ENCODE assay signal across 8 cellular contexts in genomic region chr21:33362044-33362555, GRCh38. TPM values are rescaled to one million over a fixed set of nuclear protein-coding genes. Genes with fewer than 3 reads are reported as not detected.
A peak's percentile ranks its signal among the peaks of the same experiment; 100 is the strongest.
DNase-seq lines count a peak whose midpoint lies in the region; ATAC-seq and TF ChIP-seq lines count a peak whose summit lies in the region.

No MANE protein-coding gene starts in this region.

- intact Hi-C loops in activated T-helper 1 cell treated with anti-CD3 and anti-CD28 coated beads, Interleukin-12 subunit alpha, Interleukin-12 subunit beta, Interleukin-2, Interleukin-4 antibody, amounts not matched to agents 30 ng/mL and 10 ng/mL and 1 ng/mL, durations not matched to agents 14 hours and 24 hours and 36 hours (cut with micrococcal nuclease) = no loop called here

- H3K4me1 Mint-ChIP-seq in activated T-helper 1 cell treated with anti-CD3 and anti-CD28 coated beads, Interleukin-12 subunit alpha, Interleukin-12 subunit beta, Interleukin-2, Interleukin-4 antibody, amounts not matched to agents 30 ng/mL and 10 ng/mL and 1 ng/mL, durations not matched to agents 14 hours and 24 hours and 36 hours (ENCODE audit: low read depth) = peaks cover 21% of the 10 kb centered on the region

- no peaks in the 10 kb centered on the region for H3K27me3 ChIP-seq in NT2/D1 (ENCODE audit: insufficient read depth, insufficient read length)

- peak; percentile 42 for DNase-seq in Ammon's horn (ENCODE audit: low spot score)
- peak; percentile 66 for DNase-seq in NT2/D1 (ENCODE audit: low read depth, low spot score)
- peak; percentile 55 for DNase-seq in activated T-helper 1 cell treated with anti-CD3 and anti-CD28 coated beads, Interleukin-12 subunit alpha, Interleukin-12 subunit beta, Interleukin-2, Interleukin-4 antibody, amounts not matched to agents 30 ng/mL and 10 ng/mL and 1 ng/mL, durations not matched to agents 14 hours and 24 hours and 36 hours (ENCODE audit: low spot score)
- peak; percentile 92 for DNase-seq in iPS DF 19.7 (ENCODE audit: low read depth, low spot score)
- DNase-seq in stimulated activated CD4-positive, alpha-beta T cell treated with anti-CD3 and anti-CD28 coated beads, Interleukin-2, amount 100 ng/mL, for 24 hours = peak; percentile 32 to 55
- DNase-seq in dedifferentiated amniotic fluid mesenchymal stem cell (ENCODE audit: extremely low spot score) = no peak
- DNase-seq in GM10248 (ENCODE audit: extremely low spot score) = no peak

- no peak for TF ChIP-seq CTCF in GM10248 (IDR thresholded peaks at IDR 0.05; ENCODE audit: control extremely low read depth, extremely low read depth, low read depth, missing control alignments)

- peak; percentile 47 for ATAC-seq in HG02885 (IDR thresholded peaks at IDR 0.05; ENCODE audit: poor library complexity, unreplicated experiment)

- POLR2A ChIA-PET in GM10248 (lab: Yijun Ruan, JAX) = interaction anchor here (0.6 to 2.0 kb wide), 6 partner anchors 18 to 711 kb away, joined by 4 to 12 read pairs (median 7); partner anchors contain the start of genes IFNGR2, MRPS6 and SLC5A3

- peaks cover 15% of the 10 kb centered on the region for H3K36me3 ChIP-seq in NT2/D1 (ENCODE audit: insufficient read depth, insufficient read length, low read length)

- H3K4me3 ChIP-seq in NT2/D1 (ENCODE audit: insufficient read length, low read depth) = no peak overlapping the region

- H3K27me3 Mint-ChIP-seq in activated T-helper 1 cell treated with anti-CD3 and anti-CD28 coated beads, Interleukin-12 subunit alpha, Interleukin-12 subunit beta, Interleukin-2, Interleukin-4 antibody, amounts not matched to agents 30 ng/mL and 10 ng/mL and 1 ng/mL, durations not matched to agents 14 hours and 24 hours and 36 hours (ENCODE audit: insufficient read depth) = no peaks in the 10 kb centered on the region

- H3K27ac Mint-ChIP-seq in activated T-helper 1 cell treated with anti-CD3 and anti-CD28 coated beads, Interleukin-12 subunit alpha, Interleukin-12 subunit beta, Interleukin-2, Interleukin-4 antibody, amounts not matched to agents 30 ng/mL and 10 ng/mL and 1 ng/mL, durations not matched to agents 14 hours and 24 hours and 36 hours = peak overlapping the region; percentile 79

- H3K4me1 ChIP-seq in NT2/D1 (ENCODE audit: insufficient read depth, insufficient read length) = peaks cover 4% of the 10 kb centered on the region

- peaks cover 11% of the 10 kb centered on the region for H3K36me3 Mint-ChIP-seq in activated T-helper 1 cell treated with anti-CD3 and anti-CD28 coated beads, Interleukin-12 subunit alpha, Interleukin-12 subunit beta, Interleukin-2, Interleukin-4 antibody, amounts not matched to agents 30 ng/mL and 10 ng/mL and 1 ng/mL, durations not matched to agents 14 hours and 24 hours and 36 hours (ENCODE audit: low read depth)

- H3K9me3 ChIP-seq in NT2/D1 (ENCODE audit: insufficient read depth, low read length) = peaks cover 14% of the 10 kb centered on the region

- no peak overlapping the region for H3K9ac ChIP-seq in NT2/D1 (ENCODE audit: insufficient read length, low read depth)

- CTCF ChIA-PET in GM10248 (lab: Yijun Ruan, JAX) = interaction anchor here (0.8 to 5.6 kb wide), 44 partner anchors 13 to 719 kb away, joined by 3 to 142 read pairs (median 6); partner anchors contain the start of genes IFNAR1, IL10RB and TMEM50B

- H3K4me3 Mint-ChIP-seq in activated T-helper 1 cell treated with anti-CD3 and anti-CD28 coated beads, Interleukin-12 subunit alpha, Interleukin-12 subunit beta, Interleukin-2, Interleukin-4 antibody, amounts not matched to agents 30 ng/mL and 10 ng/mL and 1 ng/mL, durations not matched to agents 14 hours and 24 hours and 36 hours = peak overlapping the region; percentile 83

- peaks cover 13% of the 10 kb centered on the region for H3K9me3 Mint-ChIP-seq in activated T-helper 1 cell treated with anti-CD3 and anti-CD28 coated beads, Interleukin-12 subunit alpha, Interleukin-12 subunit beta, Interleukin-2, Interleukin-4 antibody, amounts not matched to agents 30 ng/mL and 10 ng/mL and 1 ng/mL, durations not matched to agents 14 hours and 24 hours and 36 hours

RNA-seq across cellular contexts. Expression of gene IFNAR1, which starts 37.3 kb away (rescaled TPM):
- 20.4 and 20.7 TPM in 2 replicates for total RNA-seq in activated T-helper 1 cell treated with anti-CD3 and anti-CD28 coated beads, Interleukin-12 subunit alpha, Interleukin-12 subunit beta, Interleukin-2, Interleukin-4 antibody, amounts not matched to agents 30 ng/mL and 10 ng/mL and 1 ng/mL, durations not matched to agents 14 hours and 24 hours and 36 hours

RNA-seq across cellular contexts. Expression of gene IFNGR2, which starts 41.1 kb away (rescaled TPM):
- 3.4 and 3.7 TPM in 2 replicates for total RNA-seq in activated T-helper 1 cell treated with anti-CD3 and anti-CD28 coated beads, Interleukin-12 subunit alpha, Interleukin-12 subunit beta, Interleukin-2, Interleukin-4 antibody, amounts not matched to agents 30 ng/mL and 10 ng/mL and 1 ng/mL, durations not matched to agents 14 hours and 24 hours and 36 hours

Comparison
In these comparisons a context has a peak if more than half of its experiments do, and no peak if none do; other contexts are left out.
1. DNase-seq: peak in Ammon's horn (single experiment), NT2/D1 (single experiment), activated T-helper 1 cell treated with anti-CD3 and anti-CD28 coated beads, Interleukin-12 subunit alpha, Interleukin-12 subunit beta, Interleukin-2, Interleukin-4 antibody, amounts not matched to agents 30 ng/mL and 10 ng/mL and 1 ng/mL, durations not matched to agents 14 hours and 24 hours and 36 hours (single experiment), iPS DF 19.7 (single experiment) and stimulated activated CD4-positive, alpha-beta T cell treated with anti-CD3 and anti-CD28 coated beads, Interleukin-2, amount 100 ng/mL, for 24 hours (2 of 2); none in dedifferentiated amniotic fluid mesenchymal stem cell (single experiment) and GM10248 (single experiment).